In the genomic region with DNA sequence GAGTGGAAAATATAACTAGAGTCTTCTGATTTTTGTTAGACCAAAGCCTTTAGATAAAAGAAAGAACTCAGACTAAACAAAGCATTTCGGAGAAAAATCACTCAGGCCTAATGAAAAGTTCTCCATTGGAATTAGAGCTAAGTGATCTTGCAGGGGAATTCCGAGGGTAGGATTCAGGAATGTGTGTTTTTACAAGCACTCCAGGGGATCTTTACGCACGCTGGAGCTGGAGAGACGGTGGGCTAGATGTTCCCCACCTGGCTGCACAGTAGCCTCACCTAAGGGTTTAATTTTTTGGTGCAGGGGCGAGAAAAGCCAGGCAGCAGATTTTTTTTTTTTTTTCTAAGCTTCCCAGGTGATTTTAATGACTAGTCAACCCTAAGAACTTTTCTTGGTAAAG, we compare ENCODE assay signal across 29 cellular contexts.
"Had no signal": no experiment of that assay in that cellular context is flagged by ENCODE, and none has a peak within 500 bp of the region (broad histone marks: within the 10 kb centered on the region; RNA-seq: fewer than 3 reads in every experiment).

No MANE protein-coding gene starts in this region.

- H3K4me3 Mint-ChIP-seq: activated CD8-positive, alpha-beta T cell treated with anti-CD3 and anti-CD28 coated beads, Interleukin-2, amount 10 ng/mL, durations not matched to agents 7 days and 5 days; activated naive CD8-positive, alpha-beta T cell; central memory CD8-positive, alpha-beta T cell; effector memory CD8-positive, alpha-beta T cell; immature natural killer cell; nephron progenitor cell; T-cell; T-helper 2 cell treated with Interferon-gamma antibody and Interleukin-4, amounts not matched to agents 5 μg/mL and 100 μg/mL, for 36 hours; type B pancreatic cell had no signal

- H3K4me1 Mint-ChIP-seq: central memory CD8-positive, alpha-beta T cell; immature natural killer cell; T-cell had no signal

- H3K9me3 Mint-ChIP-seq: central memory CD8-positive, alpha-beta T cell; effector memory CD8-positive, alpha-beta T cell; immature natural killer cell; nephron progenitor cell; T-cell; T-helper 2 cell treated with Interferon-gamma antibody and Interleukin-4, amounts not matched to agents 5 μg/mL and 100 μg/mL, for 36 hours had no signal

- H3K27ac ChIP-seq: adrenal gland, ascending aorta, colonic mucosa, dorsolateral prefrontal cortex, esophagus muscularis mucosa, gastrocnemius medialis, spleen, testis, vagina, WERI-Rb-1 had no signal

- H3K27ac Mint-ChIP-seq: activated CD8-positive, alpha-beta T cell treated with anti-CD3 and anti-CD28 coated beads, Interleukin-2, amount 10 ng/mL, durations not matched to agents 7 days and 5 days; activated naive CD8-positive, alpha-beta T cell; effector memory CD8-positive, alpha-beta T cell; immature natural killer cell; nephron progenitor cell; T-cell; T-helper 2 cell treated with Interferon-gamma antibody and Interleukin-4, amounts not matched to agents 5 μg/mL and 100 μg/mL, for 36 hours; type B pancreatic cell had no signal

- H3K36me3 ChIP-seq: adrenal gland, ascending aorta, colonic mucosa, esophagus muscularis mucosa, gastrocnemius medialis, spleen, vagina, WERI-Rb-1 had no signal

- H3K36me3 Mint-ChIP-seq: activated naive CD8-positive, alpha-beta T cell; immature natural killer cell; T-cell; type B pancreatic cell had no signal

- H3K9me3 ChIP-seq: adrenal gland, ascending aorta, colonic mucosa, esophagus muscularis mucosa, gastrocnemius medialis, mucosa of descending colon, spleen, testis, vagina had no signal

- DNase-seq: activated CD4-positive, alpha-beta T cell treated with anti-CD3 and anti-CD28 coated beads for 1 hour; activated CD4-positive, alpha-beta T cell treated with anti-CD3 and anti-CD28 coated beads, Interleukin-2, amount 50 U/mL, for 1 hour; activated CD8-positive, alpha-beta T cell treated with anti-CD3 and anti-CD28 coated beads, Interleukin-2, amount 10 ng/mL, durations not matched to agents 7 days and 5 days; activated gamma-delta T cell treated with Interleukin-2 at 50 U/mL for 16 hours; activated T-cell treated with anti-CD3 and anti-CD28 coated beads, Interleukin-2, amount 50 U/mL, for 1 hour; adrenal gland; colonic mucosa; dorsolateral prefrontal cortex; effector memory CD8-positive, alpha-beta T cell; gastrocnemius medialis; head of caudate nucleus; hypothalamus; immature natural killer cell; mucosa of descending colon; nephron progenitor cell; occipital lobe; spleen; stimulated activated CD4-positive, alpha-beta T cell treated with anti-CD3 and anti-CD28 coated beads, Interleukin-4, amount 100 ng/mL, for 1 hour; stimulated activated naive CD4-positive, alpha-beta T cell; T-cell; testis; WERI-Rb-1 had no signal

- H3K4me3 ChIP-seq: adrenal gland, ascending aorta, colonic mucosa, dorsolateral prefrontal cortex, esophagus muscularis mucosa, gastrocnemius medialis, mucosa of descending colon, spleen, testis, vagina had no signal

- H3K4me1 ChIP-seq: ascending aorta, colonic mucosa, gastrocnemius medialis had no signal

- H3K27me3 Mint-ChIP-seq: type B pancreatic cell had no signal

- H3K27me3 ChIP-seq: adrenal gland, ascending aorta, colonic mucosa, esophagus muscularis mucosa, gastrocnemius medialis, spleen, testis, vagina had no signal
